In the genomic region with DNA sequence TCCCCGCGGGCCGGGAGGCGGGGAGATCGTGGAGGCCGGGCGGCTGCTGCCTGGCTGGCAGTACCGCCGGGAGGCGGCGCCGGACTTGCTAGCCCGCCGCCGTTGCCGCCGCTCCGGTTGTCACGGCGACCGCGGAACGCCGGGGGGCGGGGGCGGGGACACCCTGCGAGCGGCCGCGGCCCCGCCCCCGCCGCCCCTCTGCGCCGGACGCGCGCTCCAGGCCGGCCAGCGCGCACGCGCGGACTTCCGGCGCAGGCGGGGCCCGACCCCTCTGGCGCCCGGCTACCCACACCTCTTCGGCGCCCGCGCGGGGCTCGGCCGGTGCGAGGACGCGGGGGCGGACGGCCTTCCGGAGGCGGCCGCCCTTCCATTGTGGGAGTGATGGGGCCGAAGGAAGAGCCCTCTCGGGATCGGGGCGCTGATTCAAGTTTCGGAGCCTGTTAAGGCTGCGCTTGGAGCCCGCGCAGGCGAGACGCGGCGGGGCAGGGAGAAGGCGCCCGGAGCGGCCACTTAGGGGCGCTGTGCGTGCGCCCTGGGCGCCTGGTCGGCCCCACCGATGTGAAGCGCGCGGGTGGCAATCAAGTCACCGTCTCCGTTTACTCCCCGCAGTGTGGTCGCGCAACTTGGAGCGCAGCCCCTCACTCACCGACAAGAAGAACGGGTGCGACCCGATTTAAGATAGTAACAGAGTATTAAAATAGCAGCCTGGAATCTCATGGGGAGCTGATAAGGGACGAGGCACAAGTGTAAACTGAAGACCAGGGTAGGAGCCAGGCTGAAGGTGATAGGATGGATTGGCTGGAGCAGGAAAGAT, we compare ENCODE assay signal across 8 cellular contexts. TPM values are rescaled to one million over a fixed set of nuclear protein-coding genes. Genes with fewer than 3 reads are reported as not detected.
DNase-seq lines count a peak whose midpoint lies in the region; ATAC-seq, FAIRE-seq and TF ChIP-seq lines count a peak whose summit lies in the region.

No MANE protein-coding gene starts in this region.

- peaks cover 4% of the 10 kb centered on the region for H3K27me3 Mint-ChIP-seq in activated B cell treated with CpG ODN at 0.5 μM for 24 hours

- peak overlapping the region; percentile 72 for H3K27ac Mint-ChIP-seq in activated B cell treated with CpG ODN at 0.5 μM for 24 hours

- CTCF ChIA-PET in activated B cell treated with CpG ODN at 0.5 μM for 24 hours (lab: Charles Lee), result no interaction called here

- FAIRE-seq in keratinocyte (lab: Jason Lieb, UNC), result no peak

- H3K36me3 Mint-ChIP-seq in activated B cell treated with CpG ODN at 0.5 μM for 24 hours (ENCODE audit: low read depth), result peaks cover 3% of the 10 kb centered on the region

- H4K20me1 ChIP-seq in keratinocyte (ENCODE audit: control insufficient read depth, extremely low read depth, insufficient read depth, low read length), result no peaks in the 10 kb centered on the region

- peak overlapping the region; percentile 17 for H3K27ac ChIP-seq in keratinocyte (ENCODE audit: control insufficient read depth, insufficient read depth, low read length)

- POLR2A ChIA-PET in activated B cell treated with CpG ODN at 0.5 μM for 24 hours (lab: Charles Lee), result no interaction called here

- peaks cover 29% of the 10 kb centered on the region for H3K4me1 Mint-ChIP-seq in activated B cell treated with CpG ODN at 0.5 μM for 24 hours

- peak overlapping the region; percentile 95 for H3K4me2 ChIP-seq in keratinocyte (ENCODE audit: control insufficient read depth, extremely low read depth, insufficient read depth, low read depth, low read length)

- DNase-seq in AG09309 (ENCODE audit: low read depth) (peak; percentile 68), NCI-H2227 (lab: John Stamatoyannopoulos, UW; ENCODE audit: unreplicated experiment) (peak; percentile 94), activated B cell treated with CpG ODN at 0.5 μM for 24 hours (peak; percentile 96), keratinocyte (ENCODE audit: low read depth, low spot score) (no peak)
- peak; percentile 85 for DNase-seq in central memory CD4-positive, alpha-beta T cell
- peak; percentile 69 to 87 (median 69) for DNase-seq in stimulated activated CD4-positive, alpha-beta T cell treated with anti-CD3 and anti-CD28 coated beads, Interleukin-12 subunit alpha, Interleukin-12 subunit beta, amount 100 ng/mL, for 48 hours (ENCODE audit: low read depth in 2 of 3, low spot score in 1 of 3)

- peaks cover 25% of the 10 kb centered on the region for H3K4me1 ChIP-seq in keratinocyte (ENCODE audit: control insufficient read depth, extremely low read depth, insufficient read depth, low read length)

- intact Hi-C loops in activated B cell treated with CpG ODN at 0.5 μM for 24 hours (cut with micrococcal nuclease), result loop anchor here (1.0 to 10.0 kb wide), 8 partner anchors 215 to 1973 kb away; partner anchors contain the start of genes BBS9, EEPD1, HERPUD2 and NT5C3A

- ATAC-seq in GM18909 (IDR thresholded peaks at IDR 0.05; ENCODE audit: poor library complexity, unreplicated experiment), result peak; percentile 87
- peak; percentile 81 for ATAC-seq in HG03159 (IDR thresholded peaks at IDR 0.05; ENCODE audit: unreplicated experiment)
- peak; percentile 83 for ATAC-seq in activated B cell treated with CpG ODN at 0.5 μM for 24 hours (ENCODE audit: low read depth)

- H3K9me1 ChIP-seq in keratinocyte (ENCODE audit: control insufficient read depth, extremely low read depth, insufficient read depth, low read length), result no peaks in the 10 kb centered on the region

- TF ChIP-seq CTCF in AG09309 (IDR thresholded peaks at IDR 0.05; ENCODE audit: control insufficient read depth, insufficient read depth, low read depth, low read length, missing control alignments) (peak; percentile 74), activated B cell treated with CpG ODN at 0.5 μM for 24 hours (IDR thresholded peaks at IDR 0.05) (no peak), keratinocyte (optimal IDR thresholded peaks at IDR 0.05 in 1 of 3, IDR thresholded peaks at IDR 0.05 in 1 of 3, conservative IDR thresholded peaks at IDR 0.05 in 1 of 3; ENCODE audit: extremely low read depth in 1 of 3, insufficient read depth in 2 of 3, low read length in 3 of 3) (peak; percentile 62 to 94 (median 69))

- H3K9ac ChIP-seq in keratinocyte (ENCODE audit: control insufficient read depth, extremely low read depth, insufficient read depth, low read length), result peak overlapping the region; percentile 70

- H3K4me3 ChIP-seq in AG09309 (ENCODE audit: control insufficient read depth, low read depth, low read length) (peak overlapping the region; percentile 56), keratinocyte (ENCODE audit: control insufficient read depth in 2 of 3, extremely low read depth in 1 of 3, insufficient read depth in 2 of 3, low read depth in 1 of 3, low read length in 3 of 3) (peak overlapping the region; percentile 54 to 78 (median 67))

- no peaks in the 10 kb centered on the region for H3K9me3 Mint-ChIP-seq in activated B cell treated with CpG ODN at 0.5 μM for 24 hours

- H3K79me2 ChIP-seq in keratinocyte (ENCODE audit: control insufficient read depth, insufficient read depth, low read length), result peaks cover 24% of the 10 kb centered on the region

- dilution Hi-C loops in keratinocyte (cut with MboI; ENCODE audit: extremely low pct_ligation_motif_present, low sequenced_read_pairs), result no loop called here

- peak overlapping the region; percentile 86 for H3K4me3 Mint-ChIP-seq in activated B cell treated with CpG ODN at 0.5 μM for 24 hours

- H3K9me3 ChIP-seq in keratinocyte (ENCODE audit: control insufficient read depth, low read depth, low read length), result no peaks in the 10 kb centered on the region

- peak overlapping the region; percentile 93 for H2AFZ ChIP-seq in keratinocyte (ENCODE audit: control insufficient read depth, low read length)

- no peaks in the 10 kb centered on the region for H3K27me3 ChIP-seq in keratinocyte (ENCODE audit: control insufficient read depth, extremely low read depth, insufficient read depth, low read length)

- H3K36me3 ChIP-seq in keratinocyte (ENCODE audit: control insufficient read depth in 2 of 2, extremely low read depth in 1 of 2, insufficient read depth in 2 of 2, low read length in 2 of 2), result no peaks in the 10 kb centered on the region

RNA-seq across cellular contexts. Expression of gene DPY19L1, which starts 0.4 kb away (rescaled TPM):
- total RNA-seq in activated B cell treated with CpG ODN at 0.5 μM for 24 hours, result 10.0 and 13.6 TPM in 2 replicates
- 11.9 to 29.2 TPM (median 17.4 TPM) in 3 replicates for polyA plus RNA-seq in keratinocyte
- polyA plus RNA-seq in keratinocyte (2011; ENCODE audit: low read depth), result 3.3 TPM
- polyA plus RNA-seq in keratinocyte (2011; cell fraction: cytosol; rRNA removed), result 5.1 and 9.1 TPM in 2 replicates
- polyA plus RNA-seq in keratinocyte (2011; cell fraction: nucleus; rRNA removed), result 14.1 and 19.3 TPM in 2 replicates
- 3.5 and 14.1 TPM in 2 replicates for polyA plus RNA-seq in keratinocyte (2012; ENCODE audit: low replicate concordance)
- polyA minus RNA-seq in keratinocyte, result 7.9 to 30.2 TPM (median 11.5 TPM) in 3 replicates
- 10.6 TPM for polyA minus RNA-seq in keratinocyte (2011; cell fraction: cytosol; rRNA and poly(A)+ RNA removed)
- polyA minus RNA-seq in keratinocyte (2011; cell fraction: nucleus; rRNA and poly(A)+ RNA removed), result 19.1 and 38.9 TPM in 2 replicates
